ENCODE assay signal across 7 cellular contexts in genomic region chr3:181590939-181591338, GRCh38.
DNase-seq lines count a peak whose midpoint lies in the region; ATAC-seq and TF ChIP-seq lines count a peak whose summit lies in the region.
"Not testable (repeated sequence)": the region's sequence is repeated elsewhere in the genome, so short reads cannot be mapped to it uniquely, and the experiment has no call there.

No MANE protein-coding gene starts in this region.

- H4K91ac ChIP-seq in neuronal stem cell (ENCODE audit: low read depth, low read length, poor library complexity): not testable (repeated sequence)

- H2BK12ac ChIP-seq in neuronal stem cell (ENCODE audit: low read length): not testable (repeated sequence)

- H3K9me3 ChIP-seq in neuronal stem cell (replicated peaks in 1 of 2; ENCODE audit: control insufficient read depth in 2 of 2, insufficient read depth in 1 of 2, low read depth in 1 of 2, low read length in 2 of 2): not testable (repeated sequence)

- not testable (repeated sequence) for H3K27me3 ChIP-seq in neuronal stem cell (ENCODE audit: control insufficient read depth in 3 of 3, insufficient read depth in 3 of 3, low read depth in 1 of 3, low read length in 3 of 3)

- peak overlapping the region; percentile 55 for H3K23ac ChIP-seq in neuronal stem cell (ENCODE audit: low read depth, low read length, poor library complexity)

- not testable (repeated sequence) for H3K36me3 ChIP-seq in neuronal stem cell (replicated peaks in 1 of 2; ENCODE audit: control insufficient read depth in 2 of 2, insufficient read depth in 2 of 2, low read length in 2 of 2)

- not testable (repeated sequence) for H3K27ac Mint-ChIP-seq in chondrocyte (ENCODE audit: unreplicated experiment)

- no CpG with 5 or more reads among the region's 12 CpGs for whole genome bisulfite sequencing in neuronal stem cell (ENCODE audit: extremely low coverage in 2 of 2, insufficient read length in 2 of 2, insufficient replicate concordance in 1 of 2), 2 donors

- intact Hi-C loops in Right ventricle myocardium inferior (cut with DNase I): not testable (repeated sequence)

- H3K4me3 Mint-ChIP-seq in chondrocyte (ENCODE audit: unreplicated experiment): not testable (repeated sequence)

- H2BK5ac ChIP-seq in neuronal stem cell (ENCODE audit: low read length): not testable (repeated sequence)

- TF ChIP-seq CTCF in 22Rv1 (IDR thresholded peaks at IDR 0.05); chondrocyte (IDR thresholded peaks at IDR 0.05): not testable (repeated sequence)

- H2AK5ac ChIP-seq in neuronal stem cell (ENCODE audit: low read depth, low read length): peak overlapping the region; percentile 5

- not testable (repeated sequence) for H3K27me3 Mint-ChIP-seq in chondrocyte (ENCODE audit: low read depth)

- peaks cover 30% of the 10 kb centered on the region for H3K9me3 Mint-ChIP-seq in chondrocyte (ENCODE audit: low read depth)

- H3K79me1 ChIP-seq in neuronal stem cell (ENCODE audit: low read depth, low read length): not testable (repeated sequence)

- not testable (repeated sequence) for H2BK120ac ChIP-seq in neuronal stem cell (ENCODE audit: low read depth, low read length)

- not testable (repeated sequence) for H4K8ac ChIP-seq in neuronal stem cell (ENCODE audit: low read depth, low read length)

- H2AFZ ChIP-seq in neuronal stem cell (ENCODE audit: low read length): peak overlapping the region; percentile 74

- not testable (repeated sequence) for H3K4me2 ChIP-seq in neuronal stem cell (ENCODE audit: insufficient read depth, low read length, poor library complexity, severe bottlenecking)

- not testable (repeated sequence) for H3K14ac ChIP-seq in neuronal stem cell (ENCODE audit: low read length)

- not testable (repeated sequence) for H3K9ac ChIP-seq in neuronal stem cell (ENCODE audit: low read depth, low read length, poor library complexity)

- peak overlapping the region; percentile 48 for H3K27ac ChIP-seq in 22Rv1
- H3K27ac ChIP-seq in neuronal stem cell (replicated peaks; ENCODE audit: low read length): not testable (repeated sequence)

- not testable (repeated sequence) for H3K4me1 Mint-ChIP-seq in chondrocyte (ENCODE audit: low read depth)

- H2BK15ac ChIP-seq in neuronal stem cell (ENCODE audit: low read length): peak overlapping the region; percentile 87

- ATAC-seq in Right ventricle myocardium inferior: not testable (repeated sequence)

- peak overlapping the region; percentile 44 for H3K18ac ChIP-seq in neuronal stem cell (ENCODE audit: low read length)

- H3K4ac ChIP-seq in neuronal stem cell (ENCODE audit: low read length): not testable (repeated sequence)

- not testable (repeated sequence) for H3K4me1 ChIP-seq in neuronal stem cell (ENCODE audit: control insufficient read depth in 2 of 2, insufficient read depth in 1 of 2, low read depth in 1 of 2, low read length in 2 of 2)

- H3K4me3 ChIP-seq in neuronal stem cell (ENCODE audit: low read length in 2 of 2): peak overlapping the region in 1 of 2 donors; percentile 51

- not testable (repeated sequence) for H3K36me3 Mint-ChIP-seq in chondrocyte (ENCODE audit: low read depth)

- DNase-seq in NCI-H146 (lab: John Stamatoyannopoulos, UW): peak; percentile 65
- DNase-seq in NCI-H748 (lab: John Stamatoyannopoulos, UW; ENCODE audit: unreplicated experiment): peak; percentile 93
- peak; percentile 36 for DNase-seq in SK-N-DZ (ENCODE audit: low spot score)
- peak; percentile 68 for DNase-seq in chondrocyte (ENCODE audit: low spot score)
- DNase-seq in Right ventricle myocardium inferior (ENCODE audit: missing footprints): peak; percentile 49
- DNase-seq in neuronal stem cell (ENCODE audit: low spot score): not testable (repeated sequence)
